Comparison of ENCODE assay signal across 8 cellular contexts in the genomic region with DNA sequence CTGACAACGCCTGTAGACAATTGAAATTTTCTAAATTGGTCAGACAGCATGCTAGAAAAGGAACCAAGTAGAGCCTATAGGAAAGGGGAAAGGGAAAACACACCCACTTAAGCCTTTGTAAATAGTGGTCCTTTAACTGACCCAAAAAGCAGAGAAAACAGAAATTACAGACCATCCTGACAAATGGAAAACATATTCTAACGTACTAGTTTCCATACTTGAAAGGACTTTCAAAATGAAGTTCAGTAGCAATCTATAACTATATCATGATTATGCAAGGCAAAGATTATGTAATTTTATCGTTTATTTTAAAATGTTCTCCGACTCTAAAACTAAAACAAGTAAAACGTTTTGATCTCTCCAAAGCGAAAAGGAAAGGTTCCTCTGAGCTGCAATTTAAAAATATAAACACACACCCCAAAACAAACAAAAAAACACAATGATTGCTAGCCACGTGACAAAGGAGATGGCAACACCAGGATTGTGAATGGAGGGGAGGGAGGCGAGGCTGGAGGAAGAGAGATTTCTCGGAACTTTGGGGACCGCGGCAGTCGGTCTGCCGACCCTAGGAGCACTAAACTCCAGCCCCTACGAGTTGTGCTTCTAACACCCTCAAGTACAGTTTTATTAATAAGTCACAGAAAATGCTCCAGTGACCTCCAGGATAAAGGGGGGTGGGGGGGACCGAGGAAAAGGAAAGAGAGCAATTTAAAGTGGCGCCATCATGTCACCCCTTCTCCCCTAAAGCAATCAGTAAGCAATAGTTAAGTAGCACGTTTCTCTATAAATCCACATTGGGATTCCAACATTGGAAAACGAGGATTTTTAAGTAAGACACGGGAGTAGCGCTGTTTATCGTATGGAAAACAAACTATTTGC. TPM values are rescaled to one million over a fixed set of nuclear protein-coding genes. Genes with fewer than 3 reads are reported as not detected.
DNase-seq lines count a peak whose midpoint lies in the region; ATAC-seq and TF ChIP-seq lines count a peak whose summit lies in the region.

No MANE protein-coding gene starts in this region.

- DNase-seq in NK-92 treated with Interleukin-12 subunit alpha and Interleukin-12 subunit beta, amount 100 ng/mL, for 24 hours (lab: John Stamatoyannopoulos, UW), result peak; percentile 17
- no peak for DNase-seq in NK-92 (lab: John Stamatoyannopoulos, UW; ENCODE audit: unreplicated experiment)
- no peak for DNase-seq in LNCaP clone FGC (ENCODE audit: low read depth)
- peak; percentile 59 for DNase-seq in middle frontal gyrus (ENCODE audit: extremely low spot score, low spot score)
- no peak for DNase-seq in upper lobe of right lung

- H3K27me3 ChIP-seq in SU-DHL-6 (ENCODE audit: low read length) (no peaks in the 10 kb centered on the region), ectodermal cell (ENCODE audit: control insufficient read depth, insufficient read depth, low read length, poor library complexity, severe bottlenecking) (no peaks in the 10 kb centered on the region), upper lobe of right lung (no peaks in the 10 kb centered on the region)

- no peaks in the 10 kb centered on the region for H3K36me3 ChIP-seq in SU-DHL-6 (ENCODE audit: low read length)
- no peaks in the 10 kb centered on the region for H3K36me3 ChIP-seq in ectodermal cell (ENCODE audit: control insufficient read depth, insufficient read depth, low read length)
- H3K36me3 ChIP-seq in upper lobe of right lung, result no peaks in the 10 kb centered on the region

- H2AFZ ChIP-seq in SU-DHL-6 (ENCODE audit: low read depth, low read length, severe bottlenecking), result peak overlapping the region; percentile 78

- TF ChIP-seq CTCF in LNCaP clone FGC (IDR thresholded peaks at IDR 0.05; ENCODE audit: control insufficient read depth, extremely low read depth, insufficient read depth) (no peak), SU-DHL-6 (IDR thresholded peaks at IDR 0.05; ENCODE audit: insufficient read depth, low read length, poor library complexity, severe bottlenecking) (no peak), upper lobe of right lung (IDR thresholded peaks at IDR 0.05) (no peak)

- peaks cover 75% of the 10 kb centered on the region for H3K79me2 ChIP-seq in SU-DHL-6 (ENCODE audit: insufficient read depth, low read length)

- H3K4me1 ChIP-seq in ectodermal cell (ENCODE audit: control insufficient read depth, insufficient read depth, low read length), result peaks cover 15% of the 10 kb centered on the region
- peaks cover 46% of the 10 kb centered on the region for H3K4me1 ChIP-seq in upper lobe of right lung

- H3K27ac ChIP-seq in SU-DHL-6 (ENCODE audit: low read depth, low read length) (peak overlapping the region; percentile 87), ectodermal cell (ENCODE audit: insufficient read depth, low read depth, low read length, poor library complexity, severe bottlenecking) (peak overlapping the region; percentile 97), upper lobe of right lung (peak overlapping the region; percentile 98)

- peaks cover 32% of the 10 kb centered on the region for H4K20me1 ChIP-seq in SU-DHL-6 (ENCODE audit: low read depth, low read length)

- H3K9ac ChIP-seq in SU-DHL-6 (ENCODE audit: low read length), result peak overlapping the region; percentile 94

- peak overlapping the region; percentile 70 for H3K4me3 ChIP-seq in LNCaP clone FGC (ENCODE audit: low read depth, low read length)
- peak overlapping the region; percentile 89 for H3K4me3 ChIP-seq in SU-DHL-6 (ENCODE audit: insufficient read depth, low read length, poor library complexity, severe bottlenecking)
- peak overlapping the region; percentile 69 for H3K4me3 ChIP-seq in ectodermal cell (ENCODE audit: insufficient read depth, low read depth, low read length)
- H3K4me3 ChIP-seq in upper lobe of right lung, result peak overlapping the region; percentile 91

- intact Hi-C loops in upper lobe of right lung (cut with DNase I), result loop anchor here (10.0 kb wide), 1 partner anchor 147 kb away; no protein-coding TSS in a partner anchor

- peak overlapping the region; percentile 89 for H3K4me2 ChIP-seq in SU-DHL-6 (ENCODE audit: low read depth, low read length, poor library complexity, severe bottlenecking)

- ATAC-seq in upper lobe of right lung (no peak), GM18907 (IDR thresholded peaks at IDR 0.05; ENCODE audit: unreplicated experiment) (no peak)

- peaks cover 40% of the 10 kb centered on the region for H3F3A ChIP-seq in SU-DHL-6 (ENCODE audit: insufficient read depth)

- no peaks in the 10 kb centered on the region for H3K9me3 ChIP-seq in SU-DHL-6 (ENCODE audit: insufficient read depth, low read length)
- no peaks in the 10 kb centered on the region for H3K9me3 ChIP-seq in ectodermal cell (ENCODE audit: control insufficient read depth, low read length)
- H3K9me3 ChIP-seq in upper lobe of right lung, result no peaks in the 10 kb centered on the region

- H3K9me2 ChIP-seq in SU-DHL-6 (replicated peaks; ENCODE audit: insufficient read depth, low read length), result no peaks in the 10 kb centered on the region

- 0% methylated on average over 17 to 20 of the region's 21 CpGs for WGBS in ectodermal cell, 2 experiments

RNA-seq across cellular contexts. Expression of a gene that starts 1.7 kb away (rescaled TPM):
- polyA plus RNA-seq in ectodermal cell (2013, experiment 1 of 4), result 62.9 TPM
- 66.3 TPM for polyA plus RNA-seq in ectodermal cell (2013, experiment 2 of 4)
- 47.0 TPM for polyA plus RNA-seq in ectodermal cell (2013, experiment 3 of 4)
- 47.3 TPM for polyA plus RNA-seq in ectodermal cell (2013, experiment 4 of 4)
- 69.8 TPM for total RNA-seq in upper lobe of right lung

Comparison
In these comparisons a context has a peak if more than half of its experiments do, and no peak if none do; other contexts are left out.
1. DNase-seq: peak in NK-92 treated with Interleukin-12 subunit alpha and Interleukin-12 subunit beta, amount 100 ng/mL, for 24 hours (single experiment) and middle frontal gyrus (single experiment); none in NK-92 (single experiment), LNCaP clone FGC (single experiment) and upper lobe of right lung (single experiment).
2. Peak in every context shown above with its lines, with median percentiles within 50 percentile points of each other: H3K4me3 ChIP-seq and H3K27ac ChIP-seq.